Comparison of ENCODE assay signal across 7 cellular contexts in genomic region chr6:7110092-7110792, GRCh38. TPM values are rescaled to one million over a fixed set of nuclear protein-coding genes. Genes with fewer than 3 reads are reported as not detected.
A peak's percentile ranks its signal among the peaks of the same experiment; 100 is the strongest.
DNase-seq lines count a peak whose midpoint lies in the region; ATAC-seq and TF ChIP-seq lines count a peak whose summit lies in the region.

No MANE protein-coding gene starts in this region.

- H3K27ac ChIP-seq in gastroesophageal sphincter = peak overlapping the region; percentile 94 to 99 (median 98)

- H3K36me3 Mint-ChIP-seq in HFFc6 (ENCODE audit: low read depth) = no peaks in the 10 kb centered on the region; the same call in 1 of the 2 replicates
- H3K36me3 Mint-ChIP-seq in activated CD4-positive, alpha-beta memory T cell treated with anti-CD3 and anti-CD28 coated beads for 36 hours = peaks cover 3% of the 10 kb centered on the region
- H3K36me3 Mint-ChIP-seq in stimulated activated naive B cell treated with anti-CD40 and anti-IgM and Interleukin-4, amounts not matched to agents 10 μg/mL and 1 μg/mL and 100 μg/mL, for 72 hours = peaks cover 4 to 7% of the 10 kb centered on the region in 2 donors

- H3K9me3 Mint-ChIP-seq in HFFc6 = no peaks in the 10 kb centered on the region
- H3K9me3 Mint-ChIP-seq in activated CD4-positive, alpha-beta memory T cell treated with anti-CD3 and anti-CD28 coated beads for 36 hours = no peaks in the 10 kb centered on the region
- no peaks in the 10 kb centered on the region for H3K9me3 Mint-ChIP-seq in stimulated activated naive B cell treated with anti-CD40 and anti-IgM and Interleukin-4, amounts not matched to agents 10 μg/mL and 1 μg/mL and 100 μg/mL, for 72 hours

- ATAC-seq in gastroesophageal sphincter = no peak
- no peak for ATAC-seq in stimulated activated naive B cell treated with anti-CD40 and anti-IgM and Interleukin-4, amounts not matched to agents 10 μg/mL and 1 μg/mL and 100 μg/mL, for 72 hours (replicated peaks)
- ATAC-seq in HG02759 (IDR thresholded peaks at IDR 0.05; ENCODE audit: unreplicated experiment) = no peak
- no peak for ATAC-seq in GM21447 (IDR thresholded peaks at IDR 0.05; ENCODE audit: unreplicated experiment)

- H3K4me1 ChIP-seq in gastroesophageal sphincter = peaks cover 0 to 65% (median 17%) of the 10 kb centered on the region in 3 donors

- H3K27ac Mint-ChIP-seq in HFFc6 = peak overlapping the region; percentile 84
- H3K27ac Mint-ChIP-seq in activated CD4-positive, alpha-beta memory T cell treated with anti-CD3 and anti-CD28 coated beads for 36 hours = peak overlapping the region; percentile 89
- peak overlapping the region; percentile 92 for H3K27ac Mint-ChIP-seq in stimulated activated naive B cell treated with anti-CD40 and anti-IgM and Interleukin-4, amounts not matched to agents 10 μg/mL and 1 μg/mL and 100 μg/mL, for 72 hours

- POLR2A ChIA-PET in activated CD4-positive, alpha-beta memory T cell treated with anti-CD3 and anti-CD28 coated beads for 36 hours (lab: Charles Lee) = interaction anchor here (2.3 to 7.0 kb wide), 2 partner anchors 23 to 27 kb away, joined by 9 to 36 read pairs; no protein-coding TSS in a partner anchor

- H3K9me3 ChIP-seq in gastroesophageal sphincter = no peaks in the 10 kb centered on the region

- no peak for TF ChIP-seq CTCF in HFFc6 (IDR thresholded peaks at IDR 0.05)
- no peak for TF ChIP-seq CTCF in gastroesophageal sphincter (IDR thresholded peaks at IDR 0.05)

- CTCF ChIA-PET in activated CD4-positive, alpha-beta memory T cell treated with anti-CD3 and anti-CD28 coated beads for 36 hours (lab: Charles Lee) = interaction anchor here (2.2 to 2.8 kb wide), 2 partner anchors 23 to 133 kb away, joined by 6 to 7 read pairs; no protein-coding TSS in a partner anchor

- no peaks in the 10 kb centered on the region; the same call in 1 of the 2 replicates for H3K27me3 Mint-ChIP-seq in HFFc6 (ENCODE audit: insufficient read depth)
- H3K27me3 Mint-ChIP-seq in activated CD4-positive, alpha-beta memory T cell treated with anti-CD3 and anti-CD28 coated beads for 36 hours = no peaks in the 10 kb centered on the region
- H3K27me3 Mint-ChIP-seq in stimulated activated naive B cell treated with anti-CD40 and anti-IgM and Interleukin-4, amounts not matched to agents 10 μg/mL and 1 μg/mL and 100 μg/mL, for 72 hours = no peaks in the 10 kb centered on the region

- intact Hi-C loops in activated CD4-positive, alpha-beta memory T cell treated with anti-CD3 and anti-CD28 coated beads for 36 hours (cut with micrococcal nuclease) = no loop called here

- peak overlapping the region; percentile 96 for H3K4me3 Mint-ChIP-seq in HFFc6
- H3K4me3 Mint-ChIP-seq in activated CD4-positive, alpha-beta memory T cell treated with anti-CD3 and anti-CD28 coated beads for 36 hours = peak overlapping the region; percentile 89
- H3K4me3 Mint-ChIP-seq in stimulated activated naive B cell treated with anti-CD40 and anti-IgM and Interleukin-4, amounts not matched to agents 10 μg/mL and 1 μg/mL and 100 μg/mL, for 72 hours = peak overlapping the region; percentile 89 to 96

- DNase-seq in HFFc6 (no peak), RPMI8226 (no peak)
- DNase-seq in activated CD4-positive, alpha-beta memory T cell treated with anti-CD3 and anti-CD28 coated beads for 36 hours = no peak
- DNase-seq in stimulated activated naive B cell treated with anti-CD40 and anti-IgM and Interleukin-4, amounts not matched to agents 10 μg/mL and 1 μg/mL and 100 μg/mL, for 72 hours = no peak

- no peaks in the 10 kb centered on the region for H3K36me3 ChIP-seq in gastroesophageal sphincter

- no peak for TF ChIP-seq POLR2A in gastroesophageal sphincter (IDR thresholded peaks at IDR 0.05)

- peak overlapping the region; percentile 73 to 87 for H3K4me3 ChIP-seq in gastroesophageal sphincter

- TF ChIP-seq EP300 in gastroesophageal sphincter (IDR thresholded peaks at IDR 0.05) = no peak

- 55 to 63% methylated on average over 5 to 6 of the region's 6 CpGs for WGBS in gastroesophageal sphincter (ENCODE audit: low coverage in 1 of 2), 2 donors

- no peaks in the 10 kb centered on the region for H3K27me3 ChIP-seq in gastroesophageal sphincter

- H3K4me1 Mint-ChIP-seq in HFFc6 (ENCODE audit: low read depth) = peaks cover 69% of the 10 kb centered on the region
- peaks cover 57% of the 10 kb centered on the region for H3K4me1 Mint-ChIP-seq in activated CD4-positive, alpha-beta memory T cell treated with anti-CD3 and anti-CD28 coated beads for 36 hours (ENCODE audit: low read depth)
- H3K4me1 Mint-ChIP-seq in stimulated activated naive B cell treated with anti-CD40 and anti-IgM and Interleukin-4, amounts not matched to agents 10 μg/mL and 1 μg/mL and 100 μg/mL, for 72 hours = peaks cover 31 to 61% of the 10 kb centered on the region in 2 donors

RNA-seq across cellular contexts. Expression of gene RREB1, which starts 2.5 kb away (rescaled TPM):
- 10 to 100 TPM; 17.5 to 23.5 (median 20.1) TPM for total RNA-seq in HFFc6 (2021; fragmentation: NEBNext Ultra II Directional; extraction: Animal tissue kit (Norgen Biotek cat#: 25700))
- total RNA-seq in activated CD4-positive, alpha-beta memory T cell treated with anti-CD3 and anti-CD28 coated beads for 36 hours = 10 to 100 TPM; 13.0 to 13.5 TPM
- 10 to 100 TPM; 20.3 to 40.8 (median 28.1) TPM for total RNA-seq in gastroesophageal sphincter
